1 cellular context compared by ENCODE assay signal in genomic region chr17:43916385-43916784, GRCh38.
TF ChIP-seq lines count a peak whose summit lies in the region.

No MANE protein-coding gene starts in this region.

TF ChIP-seq in WTC11, 78 proteins besides CTCF, POLR2A, EP300 and RAD21 (continued from another document):
- TF ChIP-seq ZNF416 (CRISPR knock-in tag; IDR thresholded peaks at IDR 0.05): no peak
- TF ChIP-seq ESRRA (CRISPR knock-in tag; IDR thresholded peaks at IDR 0.05; ENCODE audit: borderline replicate concordance): no peak
- no peak for TF ChIP-seq FOXP1 (CRISPR knock-in tag; IDR thresholded peaks at IDR 0.05; ENCODE audit: borderline replicate concordance)
TF ChIP-seq in WTC11: peak in this region for 0.
